8 cellular contexts compared by ENCODE assay signal in genomic region chr10:102245932-102246251, GRCh38. TPM values are rescaled to one million over a fixed set of nuclear protein-coding genes. Genes with fewer than 3 reads are reported as not detected.
DNase-seq lines count a peak whose midpoint lies in the region; ATAC-seq, FAIRE-seq and TF ChIP-seq lines count a peak whose summit lies in the region.

No MANE protein-coding gene starts in this region.

- in situ Hi-C loops in G401 (cut with HindIII; ENCODE audit: low sequenced_read_pairs): no loop called here

- FAIRE-seq in A549 (lab: Jason Lieb, UNC): no peak
- no peak for FAIRE-seq in bronchial epithelial cell (lab: Jason Lieb, UNC)

- WGBS in A549 (ENCODE audit: missing lambda C conversion rate): 2% methylated on average over 4 of the region's 4 CpGs

- no peak for TF ChIP-seq POLR2A in A549 (IDR thresholded peaks at IDR 0.05; ENCODE audit: low read length)

- POLR2A ChIA-PET in A549 (lab: Yijun Ruan, JAX): interaction anchor here (1.0 kb wide), 2 partner anchors 15 to 149 kb away, joined by 3 to 4 read pairs; partner anchors contain the start of gene NFKB2

- no peak for TF ChIP-seq EP300 in A549 (IDR thresholded peaks at IDR 0.05)

- no peak for TF ChIP-seq CTCF in A549 (IDR thresholded peaks at IDR 0.05)
- no peak for TF ChIP-seq CTCF in bronchial epithelial cell (IDR thresholded peaks at IDR 0.05; ENCODE audit: insufficient read depth, low read length, severe bottlenecking)

- H3K36me3 ChIP-seq in bronchial epithelial cell (ENCODE audit: control insufficient read depth, insufficient read depth, low read length): peaks cover 1% of the 10 kb centered on the region

- peak overlapping the region; percentile 82 for H3K4me2 ChIP-seq in A549

- no peak for DNase-seq in A549 (ENCODE audit: low read depth in 1 of 2, low spot score in 1 of 2)
- DNase-seq in bronchial epithelial cell (ENCODE audit: low read depth): no peak
- DNase-seq in G401 (ENCODE audit: low spot score): no peak

- H3K4me3 ChIP-seq in A549 (peak overlapping the region; percentile 84), bronchial epithelial cell (ENCODE audit: low read depth, low read length) (peak overlapping the region; percentile 64), mononuclear cell (ENCODE audit: low read length) (peak overlapping the region; percentile 93)

- no peaks in the 10 kb centered on the region for H3K27me3 ChIP-seq in bronchial epithelial cell (ENCODE audit: control insufficient read depth, insufficient read depth, low read length)
- peaks cover 16% of the 10 kb centered on the region for H3K27me3 ChIP-seq in mononuclear cell (ENCODE audit: insufficient read depth, low read length)

- CTCF ChIA-PET in A549 (lab: Yijun Ruan, JAX): interaction anchor here (0.6 to 4.9 kb wide), 7 partner anchors 9 to 173 kb away, joined by 3 to 50 read pairs (median 4); no protein-coding TSS in a partner anchor

- peak overlapping the region; percentile 83 to 88 for H3K27ac ChIP-seq in A549

- ATAC-seq in A549: no peak
- peak; percentile 3 for ATAC-seq in HG03442 (IDR thresholded peaks at IDR 0.05; ENCODE audit: unreplicated experiment)
- ATAC-seq in HG03139 (IDR thresholded peaks at IDR 0.05; ENCODE audit: unreplicated experiment): no peak
- ATAC-seq in GM18858 (IDR thresholded peaks at IDR 0.05; ENCODE audit: unreplicated experiment): no peak
- ATAC-seq in HG02610 (IDR thresholded peaks at IDR 0.05; ENCODE audit: unreplicated experiment): no peak

- H3K4me1 ChIP-seq in A549 (peaks cover 28% of the 10 kb centered on the region), mononuclear cell (ENCODE audit: insufficient read depth, low read length) (peaks cover 49% of the 10 kb centered on the region)

- no peak for TF ChIP-seq RAD21 in A549 (conservative IDR thresholded peaks at IDR 0.05 in 1 of 2, IDR thresholded peaks at IDR 0.05 in 1 of 2)

- H3K9me3 ChIP-seq in A549 (no peaks in the 10 kb centered on the region), mononuclear cell (ENCODE audit: low read depth, low read length) (no peaks in the 10 kb centered on the region)

TF ChIP-seq in A549, 52 proteins besides CTCF, POLR2A, EP300 and RAD21:
- TF ChIP-seq CBX8 (IDR thresholded peaks at IDR 0.05) (no peak), BCL3 (IDR thresholded peaks at IDR 0.05) (no peak), MYC (IDR thresholded peaks at IDR 0.05; ENCODE audit: borderline replicate concordance, low read length) (no peak), HMGXB4 (CRISPR knock-in tag; IDR thresholded peaks at IDR 0.05; ENCODE audit: borderline replicate concordance) (no peak), FOXS1 (CRISPR knock-in tag; IDR thresholded peaks at IDR 0.05) (no peak), BHLHE40 (IDR thresholded peaks at IDR 0.05; ENCODE audit: low read depth, low read length) (no peak), TP53 (CRISPR knock-in tag; IDR thresholded peaks at IDR 0.05) (no peak), POLR2AphosphoS2 (conservative IDR thresholded peaks at IDR 0.05; ENCODE audit: low read length) (no peak), RARB (CRISPR knock-in tag; IDR thresholded peaks at IDR 0.05) (no peak), FOSB (CRISPR knock-in tag; IDR thresholded peaks at IDR 0.05) (no peak), RCOR1 (IDR thresholded peaks at IDR 0.05; ENCODE audit: low read depth, low read length) (no peak), ESRRA (IDR thresholded peaks at IDR 0.05; ENCODE audit: borderline replicate concordance, low read length) (no peak), CHD2 (IDR thresholded peaks at IDR 0.05; ENCODE audit: low read length, partially characterized antibody) (no peak), HOXB5 (CRISPR knock-in tag; IDR thresholded peaks at IDR 0.05) (no peak), ZSCAN20 (CRISPR knock-in tag; IDR thresholded peaks at IDR 0.05) (no peak)

RNA-seq across cellular contexts. Expression of gene GBF1, which starts 0.6 kb away (rescaled TPM):
- 21.3 and 34.7 TPM in 2 replicates for polyA plus RNA-seq in A549 (2011; rRNA removed)
- polyA plus RNA-seq in A549 (2012; cell fraction: cytosol; rRNA removed): 11.0 and 14.2 TPM in 2 replicates
- 40.9 and 47.8 TPM in 2 replicates for polyA plus RNA-seq in A549 (2012; cell fraction: nucleus; rRNA removed)
- 20.4 to 22.2 TPM (median 22.1 TPM) in 3 replicates for polyA plus RNA-seq in A549 (2017; fragmentation: RNase III; extraction: RNeasy Plus Mini Kit Qiagen cat#74134 plus additional on column Dnase treatment)
- polyA minus RNA-seq in A549 (2011; rRNA and poly(A)+ RNA removed): 79.2 and 86.6 TPM in 2 replicates
- total RNA-seq in bronchial epithelial cell: 8.7 and 12.7 TPM in 2 replicates
- total RNA-seq in mononuclear cell: 16.7 TPM
- total RNA-seq in G401 (2014; rRNA removed; shearing (Covaris generic)): 15.3 and 16.0 TPM in 2 replicates

RNA-seq across cellular contexts. Expression of gene PITX3, which starts 4.6 kb away (rescaled TPM):
- polyA plus RNA-seq in A549 (2011; rRNA removed) (not detected in 2 replicates), A549 (2017; fragmentation: RNase III; extraction: RNeasy Plus Mini Kit Qiagen cat#74134 plus additional on column Dnase treatment) (0.09 TPM in 1 of 3 replicates, not detected in the others)
- 0.09 and 0.18 TPM in 2 replicates for polyA plus RNA-seq in A549 (2012; cell fraction: cytosol; rRNA removed)
- polyA plus RNA-seq in A549 (2012; cell fraction: nucleus; rRNA removed): 0.31 TPM in 1 of 2 replicates, not detected in the other
- polyA minus RNA-seq in A549 (2011; rRNA and poly(A)+ RNA removed): not detected in 2 replicates
- total RNA-seq in bronchial epithelial cell (not detected in 2 replicates), mononuclear cell (not detected)
- 5.4 and 6.3 TPM in 2 replicates for total RNA-seq in G401 (2014; rRNA removed; shearing (Covaris generic))

RNA-seq across cellular contexts. Expression of gene ELOVL3, which starts 19.8 kb away (rescaled TPM):
- 0.53 and 0.86 TPM in 2 replicates for polyA plus RNA-seq in A549 (2011; rRNA removed)
- 0.29 and 0.49 TPM in 2 replicates for polyA plus RNA-seq in A549 (2012; cell fraction: cytosol; rRNA removed)
- 0.31 and 0.45 TPM in 2 replicates for polyA plus RNA-seq in A549 (2012; cell fraction: nucleus; rRNA removed)
- polyA plus RNA-seq in A549 (2017; fragmentation: RNase III; extraction: RNeasy Plus Mini Kit Qiagen cat#74134 plus additional on column Dnase treatment): 0.22 to 0.41 TPM (median 0.30 TPM) in 3 replicates
- polyA minus RNA-seq in A549 (2011; rRNA and poly(A)+ RNA removed): 0.39 and 0.74 TPM in 2 replicates
- total RNA-seq in bronchial epithelial cell: not detected in 2 replicates
- total RNA-seq in mononuclear cell: not detected
- total RNA-seq in G401 (2014; rRNA removed; shearing (Covaris generic)): 2.1 and 3.3 TPM in 2 replicates
